ENCODE assay signal across 17 cellular contexts in genomic region chr3:197205265-197205664, GRCh38.
A peak's percentile ranks its signal among the peaks of the same experiment; 100 is the strongest.
DNase-seq lines count a peak whose midpoint lies in the region; ATAC-seq, FAIRE-seq and TF ChIP-seq lines count a peak whose summit lies in the region.
"Had no signal": no experiment of that assay in that cellular context is flagged by ENCODE, and none has a peak within 500 bp of the region (broad histone marks: within the 10 kb centered on the region; RNA-seq: fewer than 3 reads in every experiment).

No MANE protein-coding gene starts in this region.

- no peak for TF ChIP-seq RAD21 in K562 (CRISPR knock-in tag; conservative IDR thresholded peaks at IDR 0.05 in 1 of 2, IDR thresholded peaks at IDR 0.05 in 1 of 2)

- CTCF ChIA-PET in K562 (lab: Yijun Ruan, JAX; ENCODE audit: low intra/inter-chr PET ratio), result no interaction called here

- no peak overlapping the region for H4K12ac ChIP-seq in trophoblast cell (ENCODE audit: low read depth, low read length)

- no peak overlapping the region for H3K14ac ChIP-seq in trophoblast cell (ENCODE audit: low read length)

- no peaks in the 10 kb centered on the region for H3K9me1 ChIP-seq in K562 (ENCODE audit: control insufficient read depth, insufficient read depth, low read length)

- no peak overlapping the region for H2BK5ac ChIP-seq in trophoblast cell (ENCODE audit: low read depth, low read length, poor library complexity)

- H3K27me3 Mint-ChIP-seq in stimulated activated naive CD8-positive, alpha-beta T cell treated with anti-CD3 and anti-CD28 coated beads, Interleukin-15, Interleukin-2, amounts not matched to agents 100 ng/mL and 50 ng/mL, for 24 hours, result no peaks in the 10 kb centered on the region
- no peaks in the 10 kb centered on the region for H3K27me3 Mint-ChIP-seq in stimulated activated naive CD8-positive, alpha-beta T cell treated with anti-CD3 and anti-CD28 coated beads, Interleukin-15, amount 100 ng/mL, for 72 hours
- H3K27me3 Mint-ChIP-seq: CD4-positive, alpha-beta memory T cell had no signal

- H3K4me3 ChIP-seq in K562, result no peak overlapping the region
- no peak overlapping the region for H3K4me3 ChIP-seq in trophoblast cell (ENCODE audit: low read depth, low read length)
- no peak overlapping the region for H3K4me3 ChIP-seq in adrenal gland
- H3K4me3 ChIP-seq: BLaER1, HAP-1 had no signal

- no peak overlapping the region for H2AK5ac ChIP-seq in trophoblast cell (ENCODE audit: low read length)

- no TSS peak for BruUV-seq in K562 (replicated peaks; lab: Mats Ljungman, UMichigan)

- no peak overlapping the region for H2BK120ac ChIP-seq in trophoblast cell (ENCODE audit: insufficient read depth, low read length, poor library complexity)

- no peak overlapping the region for H3K4ac ChIP-seq in trophoblast cell (ENCODE audit: low read depth, low read length)

- DNase-seq in stimulated activated naive CD8-positive, alpha-beta T cell treated with anti-CD3 and anti-CD28 coated beads, Interleukin-15, amount 100 ng/mL, for 72 hours, result no peak
- no peak for DNase-seq in K562 (ENCODE audit: extremely low read depth in 1 of 4, low spot score in 3 of 4)
- no peak for DNase-seq in trophoblast cell
- DNase-seq in adrenal gland, result no peak
- DNase-seq in Right ventricle myocardium inferior (ENCODE audit: missing footprints), result no peak
- DNase-seq: 8988T; CD4-positive, alpha-beta memory T cell; DMS79; GDM1; HFFc6 had no signal

- H3K36me3 ChIP-seq in K562 (ENCODE audit: control insufficient read depth, insufficient read depth, low read length) (no peaks in the 10 kb centered on the region; the same call in 2 of the 3 replicates), trophoblast cell (ENCODE audit: control insufficient read depth in 1 of 2, insufficient read depth in 2 of 2, low read length in 2 of 2) (no peaks in the 10 kb centered on the region), adrenal gland (replicated peaks in 1 of 2) (no peaks in the 10 kb centered on the region)
- H3K36me3 ChIP-seq: BLaER1, HAP-1 had no signal

- no peak overlapping the region for H3K18ac ChIP-seq in trophoblast cell (ENCODE audit: low read length)

- H2AFZ ChIP-seq in K562 (ENCODE audit: low read depth, low read length) (no peak overlapping the region), trophoblast cell (ENCODE audit: insufficient read depth, low read length, poor library complexity) (no peak overlapping the region)

- FAIRE-seq in K562 (lab: Jason Lieb, UNC), result peak; percentile 52
- FAIRE-seq in endometrium (lab: Jason Lieb, UNC), result peak; percentile 45
- FAIRE-seq: GM12892, GM19239, H1 had no signal

- H3K27ac ChIP-seq in K562 (ENCODE audit: extremely low read depth, low read depth, low read length), result no peak overlapping the region
- no peak overlapping the region for H3K27ac ChIP-seq in trophoblast cell (ENCODE audit: low read depth, low read length)
- H3K27ac ChIP-seq in adrenal gland, result no peak overlapping the region
- H3K27ac ChIP-seq: BLaER1 had no signal

- H3K4me2 ChIP-seq in K562 (ENCODE audit: insufficient read depth, low read length) (no peak overlapping the region), trophoblast cell (ENCODE audit: low read length) (no peak overlapping the region)

- 77% methylated on average over 1 of the region's 1 CpG for WGBS in K562 (ENCODE audit: insufficient coverage, low coverage, missing lambda C conversion rate)
- WGBS in trophoblast cell (ENCODE audit: extremely low coverage, insufficient coverage, insufficient read length), result no CpG with 5 or more reads among the region's 1 CpG
- 78 to 85% (median 81%) methylated on average over 1 of the region's 1 CpG for WGBS in adrenal gland, 4 donors

- H4K20me1 ChIP-seq in K562 (replicated peaks; ENCODE audit: control insufficient read depth, insufficient read depth, low read length), result no peaks in the 10 kb centered on the region

- no peaks in the 10 kb centered on the region for H3K79me1 ChIP-seq in trophoblast cell (ENCODE audit: low read length)

- no peak for TF ChIP-seq POLR2A in K562 (conservative IDR thresholded peaks at IDR 0.05)
- TF ChIP-seq POLR2A in adrenal gland (IDR thresholded peaks at IDR 0.05), result no peak

- H3K4me1 Mint-ChIP-seq in stimulated activated naive CD8-positive, alpha-beta T cell treated with anti-CD3 and anti-CD28 coated beads, Interleukin-15, Interleukin-2, amounts not matched to agents 100 ng/mL and 50 ng/mL, for 24 hours (ENCODE audit: low read depth), result peaks cover 66% of the 10 kb centered on the region
- H3K4me1 Mint-ChIP-seq in stimulated activated naive CD8-positive, alpha-beta T cell treated with anti-CD3 and anti-CD28 coated beads, Interleukin-15, amount 100 ng/mL, for 72 hours, result peaks cover 62% of the 10 kb centered on the region

- TF ChIP-seq EP300 in K562 (IDR thresholded peaks at IDR 0.05; ENCODE audit: low read length), result no peak

- TF ChIP-seq CTCF in K562 (IDR thresholded peaks at IDR 0.05 in 2 of 3, conservative IDR thresholded peaks at IDR 0.05 in 1 of 3; ENCODE audit: insufficient read depth in 2 of 3, low read depth in 1 of 3, low read length in 3 of 3), result no peak
- no peak for TF ChIP-seq CTCF in adrenal gland (IDR thresholded peaks at IDR 0.05)

- no peaks in the 10 kb centered on the region for H3K4me1 ChIP-seq in K562 (replicated peaks in 1 of 2; ENCODE audit: control insufficient read depth in 2 of 2, insufficient read depth in 2 of 2, low read length in 2 of 2)
- H3K4me1 ChIP-seq in trophoblast cell (ENCODE audit: control insufficient read depth in 1 of 2, insufficient read depth in 2 of 2, low read length in 2 of 2), result no peaks in the 10 kb centered on the region
- peaks cover 25 to 27% of the 10 kb centered on the region in 2 donors for H3K4me1 ChIP-seq in adrenal gland (replicated peaks in 1 of 2)

- H3K79me2 ChIP-seq in K562 (ENCODE audit: control insufficient read depth, insufficient read depth, low read length), result peaks cover 97% of the 10 kb centered on the region
- no peaks in the 10 kb centered on the region for H3K79me2 ChIP-seq in trophoblast cell (ENCODE audit: control insufficient read depth, insufficient read depth, low read length, poor library complexity)

- H3K9ac ChIP-seq in K562 (ENCODE audit: insufficient read depth in 1 of 2, low read depth in 2 of 2, low read length in 2 of 2) (no peak overlapping the region), trophoblast cell (ENCODE audit: low read length) (no peak overlapping the region)
- H3K9ac ChIP-seq: BLaER1 had no signal

- no peak overlapping the region for H3K23ac ChIP-seq in trophoblast cell (ENCODE audit: low read length)

- intact Hi-C loops in K562 (cut with micrococcal nuclease) (no loop called here), adrenal gland (cut with DNase I) (no loop called here), Right ventricle myocardium inferior (cut with DNase I) (no loop called here)

- H3K9me3 ChIP-seq in K562 (replicated peaks; ENCODE audit: control insufficient read depth, insufficient read depth, low read depth, low read length) (no peaks in the 10 kb centered on the region), trophoblast cell (ENCODE audit: insufficient read depth, low read depth, low read length) (no peaks in the 10 kb centered on the region), adrenal gland (replicated peaks in 1 of 3) (no peaks in the 10 kb centered on the region)
- H3K9me3 ChIP-seq: BLaER1, HAP-1 had no signal

- no peak for ATAC-seq in stimulated activated naive CD8-positive, alpha-beta T cell treated with anti-CD3 and anti-CD28 coated beads, Interleukin-15, amount 100 ng/mL, for 72 hours
- ATAC-seq in K562 (no peak), Right ventricle myocardium inferior (no peak)

- peak overlapping the region; percentile 28 for H3K27ac Mint-ChIP-seq in stimulated activated naive CD8-positive, alpha-beta T cell treated with anti-CD3 and anti-CD28 coated beads, Interleukin-15, Interleukin-2, amounts not matched to agents 100 ng/mL and 50 ng/mL, for 24 hours
- no peak overlapping the region for H3K27ac Mint-ChIP-seq in stimulated activated naive CD8-positive, alpha-beta T cell treated with anti-CD3 and anti-CD28 coated beads, Interleukin-15, amount 100 ng/mL, for 72 hours
- H3K27ac Mint-ChIP-seq: HFFc6 had no signal

- H3K4me3 Mint-ChIP-seq in stimulated activated naive CD8-positive, alpha-beta T cell treated with anti-CD3 and anti-CD28 coated beads, Interleukin-15, Interleukin-2, amounts not matched to agents 100 ng/mL and 50 ng/mL, for 24 hours, result no peak overlapping the region
- no peak overlapping the region for H3K4me3 Mint-ChIP-seq in stimulated activated naive CD8-positive, alpha-beta T cell treated with anti-CD3 and anti-CD28 coated beads, Interleukin-15, amount 100 ng/mL, for 72 hours
- H3K4me3 Mint-ChIP-seq: HFFc6 had no signal

- H2BK12ac ChIP-seq in trophoblast cell (ENCODE audit: low read length), result no peak overlapping the region

- H3K27me3 ChIP-seq in K562 (ENCODE audit: control insufficient read depth in 2 of 2, insufficient read depth in 2 of 2, low read length in 2 of 2), result no peaks in the 10 kb centered on the region
- H3K27me3 ChIP-seq in trophoblast cell (ENCODE audit: insufficient read depth, low read length), result no peaks in the 10 kb centered on the region
- no peaks in the 10 kb centered on the region for H3K27me3 ChIP-seq in adrenal gland
- H3K27me3 ChIP-seq: BLaER1 had no signal

- POLR2A ChIA-PET in K562 (lab: Yijun Ruan, JAX), result interaction anchor here (0.9 to 1.8 kb wide), 2 partner anchors 11 to 290 kb away, joined by 3 to 4 read pairs; no protein-coding TSS in a partner anchor

- H4K91ac ChIP-seq in trophoblast cell (ENCODE audit: low read depth, low read length), result no peak overlapping the region

- H3K9me3 Mint-ChIP-seq in stimulated activated naive CD8-positive, alpha-beta T cell treated with anti-CD3 and anti-CD28 coated beads, Interleukin-15, Interleukin-2, amounts not matched to agents 100 ng/mL and 50 ng/mL, for 24 hours, result no peaks in the 10 kb centered on the region
- H3K9me3 Mint-ChIP-seq in stimulated activated naive CD8-positive, alpha-beta T cell treated with anti-CD3 and anti-CD28 coated beads, Interleukin-15, amount 100 ng/mL, for 72 hours, result no peaks in the 10 kb centered on the region
- H3K9me3 Mint-ChIP-seq: CD4-positive, alpha-beta memory T cell; HFFc6 had no signal

- no peak overlapping the region for H4K8ac ChIP-seq in trophoblast cell (ENCODE audit: low read depth, low read length)

- no peaks in the 10 kb centered on the region for H3K36me3 Mint-ChIP-seq in stimulated activated naive CD8-positive, alpha-beta T cell treated with anti-CD3 and anti-CD28 coated beads, Interleukin-15, Interleukin-2, amounts not matched to agents 100 ng/mL and 50 ng/mL, for 24 hours (ENCODE audit: low read depth)
- H3K36me3 Mint-ChIP-seq: CD4-positive, alpha-beta memory T cell had no signal

- in situ Hi-C loops in K562 (cut with MboI), result no loop called here
